In genomic region chr12:67540920-67541624, GRCh38 we compare ENCODE assay signal across 14 cellular contexts.
A peak's percentile ranks its signal among the peaks of the same experiment; 100 is the strongest.
DNase-seq lines count a peak whose midpoint lies in the region; ATAC-seq and TF ChIP-seq lines count a peak whose summit lies in the region.
"Had no signal": no experiment of that assay in that cellular context is flagged by ENCODE, and none has a peak within 500 bp of the region (broad histone marks: within the 10 kb centered on the region; RNA-seq: fewer than 3 reads in every experiment).

No MANE protein-coding gene starts in this region.

- H3K4me3 Mint-ChIP-seq in central memory CD8-positive, alpha-beta T cell = no peak overlapping the region
- H3K4me3 Mint-ChIP-seq: activated B cell treated with CpG ODN at 0.5 μM for 24 hours; activated naive CD4-positive, alpha-beta T cell treated with anti-CD3 and anti-CD28 coated beads for 36 hours had no signal

- H3K27me3 ChIP-seq in esophagus squamous epithelium = no peaks in the 10 kb centered on the region
- H3K27me3 ChIP-seq: heart left ventricle had no signal

- H3K4me1 ChIP-seq in esophagus squamous epithelium = no peaks in the 10 kb centered on the region
- H3K4me1 ChIP-seq: heart left ventricle had no signal

- no peaks in the 10 kb centered on the region for H3K27me3 Mint-ChIP-seq in central memory CD8-positive, alpha-beta T cell

- ATAC-seq in GM19463 (IDR thresholded peaks at IDR 0.05; ENCODE audit: unreplicated experiment) (peak; percentile 74), HG03432 (IDR thresholded peaks at IDR 0.05; ENCODE audit: unreplicated experiment) (peak; percentile 64)
- no peak for ATAC-seq in central memory CD8-positive, alpha-beta T cell (replicated peaks; ENCODE audit: extremely low read depth, poor library complexity, severe bottlenecking)
- ATAC-seq: heart left ventricle had no signal

- no peaks in the 10 kb centered on the region for H3K9me3 Mint-ChIP-seq in central memory CD8-positive, alpha-beta T cell
- H3K9me3 Mint-ChIP-seq: activated B cell treated with CpG ODN at 0.5 μM for 24 hours; activated naive CD4-positive, alpha-beta T cell treated with anti-CD3 and anti-CD28 coated beads for 36 hours had no signal

- no peak overlapping the region for H3K27ac ChIP-seq in esophagus squamous epithelium
- H3K27ac ChIP-seq: heart left ventricle had no signal

- DNase-seq in ELR (ENCODE audit: low read depth) = peak; percentile 66
- DNase-seq in central memory CD8-positive, alpha-beta T cell (ENCODE audit: low spot score in 2 of 2) = no peak
- DNase-seq in MV-4-11 (lab: John Stamatoyannopoulos, UW) = no peak
- DNase-seq in NOMO-1 treated with dmso at 0.1 percent for 144 hours (lab: John Stamatoyannopoulos, UW; ENCODE audit: unreplicated experiment) = no peak
- no peak for DNase-seq in lower leg skin (ENCODE audit: low spot score in 2 of 2)
- DNase-seq in esophagus squamous epithelium (lab: John Stamatoyannopoulos, UW) = no peak
- DNase-seq: activated B cell treated with CpG ODN at 0.5 μM for 24 hours, heart left ventricle, SHP77 had no signal

- H3K36me3 ChIP-seq in esophagus squamous epithelium = no peaks in the 10 kb centered on the region
- H3K36me3 ChIP-seq: heart left ventricle had no signal

- no peak for TF ChIP-seq CTCF in lower leg skin (IDR thresholded peaks at IDR 0.05)
- TF ChIP-seq CTCF in esophagus squamous epithelium (IDR thresholded peaks at IDR 0.05) = no peak

- no peak for TF ChIP-seq POLR2A in lower leg skin (IDR thresholded peaks at IDR 0.05)
- no peak for TF ChIP-seq POLR2A in esophagus squamous epithelium (IDR thresholded peaks at IDR 0.05)

- intact Hi-C loops in lower leg skin (cut with DNase I; ENCODE audit: low total_unique reads) (no loop called here), esophagus squamous epithelium (cut with DNase I) (no loop called here)

- H3K4me1 Mint-ChIP-seq in central memory CD8-positive, alpha-beta T cell = peaks cover 37% of the 10 kb centered on the region

- H3K36me3 Mint-ChIP-seq in central memory CD8-positive, alpha-beta T cell (ENCODE audit: insufficient read depth) = no peaks in the 10 kb centered on the region

- peak overlapping the region; percentile 20 for H3K27ac Mint-ChIP-seq in central memory CD8-positive, alpha-beta T cell (ENCODE audit: low read depth)
- H3K27ac Mint-ChIP-seq: activated B cell treated with CpG ODN at 0.5 μM for 24 hours; activated naive CD4-positive, alpha-beta T cell treated with anti-CD3 and anti-CD28 coated beads for 36 hours; progenitor cell of endocrine pancreas had no signal

- WGBS in lower leg skin, 2 donors = 63 to 71% methylated on average over 8 of the region's 8 CpGs
- whole genome bisulfite sequencing in esophagus squamous epithelium, 2 donors = 52 to 58% methylated on average over 8 of the region's 8 CpGs

- H3K9me3 ChIP-seq in esophagus squamous epithelium = no peaks in the 10 kb centered on the region
- H3K9me3 ChIP-seq: heart left ventricle had no signal

- H3K4me3 ChIP-seq in lower leg skin (ENCODE audit: low read depth, poor library complexity, severe bottlenecking) = no peak overlapping the region
- no peak overlapping the region for H3K4me3 ChIP-seq in esophagus squamous epithelium
- H3K4me3 ChIP-seq: heart left ventricle, lung had no signal
